ENCODE assay signal across 1 cellular context in genomic region chr19:40571005-40571318, GRCh38.
TF ChIP-seq lines count a peak whose summit lies in the region.

No MANE protein-coding gene starts in this region.

TF ChIP-seq in K562, 482 proteins besides CTCF, POLR2A, EP300 and RAD21 (continued from another document):
- no peak for TF ChIP-seq PREB (CRISPR knock-in tag; IDR thresholded peaks at IDR 0.05)
- TF ChIP-seq DNMT1 (IDR thresholded peaks at IDR 0.05), result no peak
- TF ChIP-seq MLX (CRISPR knock-in tag; conservative IDR thresholded peaks at IDR 0.05), result no peak
- TF ChIP-seq HNRNPLL (IDR thresholded peaks at IDR 0.05; ENCODE audit: low read depth, low read length, poor library complexity, severe bottlenecking), result no peak
- TF ChIP-seq MCM2 (IDR thresholded peaks at IDR 0.05; ENCODE audit: low read depth), result no peak
- TF ChIP-seq ETV6 (IDR thresholded peaks at IDR 0.05; ENCODE audit: borderline replicate concordance in 1 of 2, low read depth in 2 of 2, low read length in 1 of 2), result no peak
- TF ChIP-seq ETV6 (CRISPR knock-in tag; IDR thresholded peaks at IDR 0.05; ENCODE audit: borderline replicate concordance), result no peak
- no peak for TF ChIP-seq RERE (CRISPR knock-in tag; IDR thresholded peaks at IDR 0.05; ENCODE audit: borderline replicate concordance)
- TF ChIP-seq ZNF23 (CRISPR knock-in tag; IDR thresholded peaks at IDR 0.05), result no peak
- TF ChIP-seq COPS2 (conservative IDR thresholded peaks at IDR 0.05), result no peak
- TF ChIP-seq CREB1 (IDR thresholded peaks at IDR 0.05), result no peak
- TF ChIP-seq CREB1 (CRISPR knock-in tag; IDR thresholded peaks at IDR 0.05), result 0 out of 2 replicates have a peak, but pooled peaks have one; percentile 40
- TF ChIP-seq RBM22 (IDR thresholded peaks at IDR 0.05; ENCODE audit: low read depth, low read length, poor library complexity, severe bottlenecking), result no peak
- peak; percentile 69 for TF ChIP-seq SP1 (CRISPR knock-in tag; IDR thresholded peaks at IDR 0.05)
- no peak for TF ChIP-seq ZNF57 (CRISPR knock-in tag; IDR thresholded peaks at IDR 0.05)
- no peak for TF ChIP-seq DDX20 (tag; IDR thresholded peaks at IDR 0.05; ENCODE audit: low read depth)
- TF ChIP-seq MXD1 (CRISPR knock-in tag; IDR thresholded peaks at IDR 0.05; ENCODE audit: borderline replicate concordance, poor library complexity, severe bottlenecking), result no peak
- TF ChIP-seq ZNF561 (CRISPR knock-in tag; conservative IDR thresholded peaks at IDR 0.05), result no peak
- TF ChIP-seq ZNF740 (CRISPR knock-in tag; IDR thresholded peaks at IDR 0.05), result peak; percentile 76; the same call in 1 of the 2 replicates
- TF ChIP-seq ZNF740 (tag; IDR thresholded peaks at IDR 0.05), result no peak
TF ChIP-seq in K562: peak in this region for 4.
